ENCODE assay signal across 29 cellular contexts in genomic region chr3:160768918-160769317, GRCh38.
"Had no signal": no experiment of that assay in that cellular context is flagged by ENCODE, and none has a peak within 500 bp of the region (broad histone marks: within the 10 kb centered on the region; RNA-seq: fewer than 3 reads in every experiment).

No MANE protein-coding gene starts in this region.

- H3K9me3 Mint-ChIP-seq: effector memory CD8-positive, alpha-beta T cell; immature natural killer cell; mesothelial cell of epicardium; naive thymus-derived CD4-positive, alpha-beta T cell; nephron; neural progenitor cell; stimulated activated memory B cell treated with anti-CD40 and anti-IgM and Interleukin-4, amounts not matched to agents 10 μg/mL and 1 μg/mL and 100 μg/mL, for 72 hours had no signal

- H3K27ac Mint-ChIP-seq: effector memory CD8-positive, alpha-beta T cell; immature natural killer cell; mesothelial cell of epicardium; naive thymus-derived CD4-positive, alpha-beta T cell; nephron; neural progenitor cell; stimulated activated memory B cell treated with anti-CD40 and anti-IgM and Interleukin-4, amounts not matched to agents 10 μg/mL and 1 μg/mL and 100 μg/mL, for 72 hours had no signal

- H3K27me3 ChIP-seq: heart right ventricle, neural progenitor cell, sigmoid colon, spleen, testis, tibial artery, upper lobe of left lung had no signal

- DNase-seq: cerebellar nuclear complex; cortex of kidney; effector memory CD8-positive, alpha-beta T cell; erythroblast; foreskin fibroblast; glutamatergic neuron; heart right ventricle; hippocampal formation; immature natural killer cell; islet precursor cell; kidney glomerular epithelial cell; mesenchymal stem cell; naive thymus-derived CD4-positive, alpha-beta T cell; right cardiac atrium; sigmoid colon; spleen; stimulated activated CD4-positive, alpha-beta T cell treated with anti-CD3 and anti-CD28 coated beads, Interleukin-4, amount 100 ng/mL, for 4 hours; stimulated activated naive CD8-positive, alpha-beta T cell treated with anti-CD3 and anti-CD28 coated beads, Interleukin-15, Interleukin-2, amounts not matched to agents 100 U/mL and 50 U/mL, for 24 hours; substantia nigra; testis; tibial artery; upper lobe of left lung had no signal

- H2AFZ ChIP-seq: neural progenitor cell, parathyroid adenoma had no signal

- H3K4me3 ChIP-seq: heart right ventricle, lung, neural progenitor cell, prostate gland, sigmoid colon, spleen, testis, tibial artery, upper lobe of left lung had no signal

- H3K36me3 ChIP-seq: heart right ventricle, neural progenitor cell, prostate gland, sigmoid colon, spleen, tibial artery, upper lobe of left lung had no signal

- H3K9ac ChIP-seq: neural progenitor cell, parathyroid adenoma had no signal

- H3K9me3 ChIP-seq: heart right ventricle, prostate gland, sigmoid colon, spleen, testis, tibial artery, upper lobe of left lung had no signal

- H3K27ac ChIP-seq: neural progenitor cell, parathyroid adenoma, prostate gland, spleen, testis, tibial artery, upper lobe of left lung had no signal

- H3K4me2 ChIP-seq: neural progenitor cell had no signal

- H3K27me3 Mint-ChIP-seq: effector memory CD8-positive, alpha-beta T cell; stimulated activated memory B cell treated with anti-CD40 and anti-IgM and Interleukin-4, amounts not matched to agents 10 μg/mL and 1 μg/mL and 100 μg/mL, for 72 hours had no signal

- H3K4me3 Mint-ChIP-seq: effector memory CD8-positive, alpha-beta T cell; immature natural killer cell; mesothelial cell of epicardium; naive thymus-derived CD4-positive, alpha-beta T cell; nephron; neural progenitor cell; stimulated activated memory B cell treated with anti-CD40 and anti-IgM and Interleukin-4, amounts not matched to agents 10 μg/mL and 1 μg/mL and 100 μg/mL, for 72 hours had no signal

- H3K4me1 ChIP-seq: prostate gland, spleen, testis, upper lobe of left lung had no signal

- H3K36me3 Mint-ChIP-seq: mesothelial cell of epicardium; naive thymus-derived CD4-positive, alpha-beta T cell; neural progenitor cell; stimulated activated memory B cell treated with anti-CD40 and anti-IgM and Interleukin-4, amounts not matched to agents 10 μg/mL and 1 μg/mL and 100 μg/mL, for 72 hours had no signal

- H3K4me1 Mint-ChIP-seq: mesothelial cell of epicardium, nephron, neural progenitor cell had no signal
